1 cellular context compared by ENCODE assay signal in the genomic region with DNA sequence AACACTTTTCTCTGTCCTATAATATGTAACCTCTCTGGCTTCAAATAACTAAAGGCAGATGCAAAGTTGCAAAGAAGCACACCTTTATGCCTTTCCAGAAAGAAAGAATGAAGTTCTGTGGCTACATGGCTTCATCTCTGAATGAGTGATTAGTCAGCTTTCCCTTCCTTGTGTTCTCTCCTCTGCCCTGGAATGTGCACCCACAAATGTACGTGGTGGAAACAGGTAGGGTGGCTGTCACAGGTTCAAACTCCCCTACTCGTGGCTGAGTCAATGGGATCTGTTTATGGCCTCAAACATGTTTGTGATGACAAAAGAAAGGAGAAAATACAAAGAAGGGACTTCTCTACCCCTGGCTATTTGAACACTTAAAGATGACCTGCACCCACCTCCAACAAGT.
TF ChIP-seq lines count a peak whose summit lies in the region.

No MANE protein-coding gene starts in this region.

TF ChIP-seq in GM23338, 12 proteins besides CTCF, POLR2A, EP300 and RAD21 (continued from another document):
- TF ChIP-seq, protein P1, sequence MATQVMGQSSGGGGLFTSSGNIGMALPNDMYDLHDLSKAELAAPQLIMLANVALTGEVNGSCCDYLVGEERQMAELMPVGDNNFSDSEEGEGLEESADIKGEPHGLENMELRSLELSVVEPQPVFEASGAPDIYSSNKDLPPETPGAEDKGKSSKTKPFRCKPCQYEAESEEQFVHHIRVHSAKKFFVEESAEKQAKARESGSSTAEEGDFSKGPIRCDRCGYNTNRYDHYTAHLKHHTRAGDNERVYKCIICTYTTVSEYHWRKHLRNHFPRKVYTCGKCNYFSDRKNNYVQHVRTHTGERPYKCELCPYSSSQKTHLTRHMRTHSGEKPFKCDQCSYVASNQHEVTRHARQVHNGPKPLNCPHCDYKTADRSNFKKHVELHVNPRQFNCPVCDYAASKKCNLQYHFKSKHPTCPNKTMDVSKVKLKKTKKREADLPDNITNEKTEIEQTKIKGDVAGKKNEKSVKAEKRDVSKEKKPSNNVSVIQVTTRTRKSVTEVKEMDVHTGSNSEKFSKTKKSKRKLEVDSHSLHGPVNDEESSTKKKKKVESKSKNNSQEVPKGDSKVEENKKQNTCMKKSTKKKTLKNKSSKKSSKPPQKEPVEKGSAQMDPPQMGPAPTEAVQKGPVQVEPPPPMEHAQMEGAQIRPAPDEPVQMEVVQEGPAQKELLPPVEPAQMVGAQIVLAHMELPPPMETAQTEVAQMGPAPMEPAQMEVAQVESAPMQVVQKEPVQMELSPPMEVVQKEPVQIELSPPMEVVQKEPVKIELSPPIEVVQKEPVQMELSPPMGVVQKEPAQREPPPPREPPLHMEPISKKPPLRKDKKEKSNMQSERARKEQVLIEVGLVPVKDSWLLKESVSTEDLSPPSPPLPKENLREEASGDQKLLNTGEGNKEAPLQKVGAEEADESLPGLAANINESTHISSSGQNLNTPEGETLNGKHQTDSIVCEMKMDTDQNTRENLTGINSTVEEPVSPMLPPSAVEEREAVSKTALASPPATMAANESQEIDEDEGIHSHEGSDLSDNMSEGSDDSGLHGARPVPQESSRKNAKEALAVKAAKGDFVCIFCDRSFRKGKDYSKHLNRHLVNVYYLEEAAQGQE (IDR thresholded peaks at IDR 0.05; ENCODE audit: unreplicated experiment) = no peak
- TF ChIP-seq, protein P2, sequence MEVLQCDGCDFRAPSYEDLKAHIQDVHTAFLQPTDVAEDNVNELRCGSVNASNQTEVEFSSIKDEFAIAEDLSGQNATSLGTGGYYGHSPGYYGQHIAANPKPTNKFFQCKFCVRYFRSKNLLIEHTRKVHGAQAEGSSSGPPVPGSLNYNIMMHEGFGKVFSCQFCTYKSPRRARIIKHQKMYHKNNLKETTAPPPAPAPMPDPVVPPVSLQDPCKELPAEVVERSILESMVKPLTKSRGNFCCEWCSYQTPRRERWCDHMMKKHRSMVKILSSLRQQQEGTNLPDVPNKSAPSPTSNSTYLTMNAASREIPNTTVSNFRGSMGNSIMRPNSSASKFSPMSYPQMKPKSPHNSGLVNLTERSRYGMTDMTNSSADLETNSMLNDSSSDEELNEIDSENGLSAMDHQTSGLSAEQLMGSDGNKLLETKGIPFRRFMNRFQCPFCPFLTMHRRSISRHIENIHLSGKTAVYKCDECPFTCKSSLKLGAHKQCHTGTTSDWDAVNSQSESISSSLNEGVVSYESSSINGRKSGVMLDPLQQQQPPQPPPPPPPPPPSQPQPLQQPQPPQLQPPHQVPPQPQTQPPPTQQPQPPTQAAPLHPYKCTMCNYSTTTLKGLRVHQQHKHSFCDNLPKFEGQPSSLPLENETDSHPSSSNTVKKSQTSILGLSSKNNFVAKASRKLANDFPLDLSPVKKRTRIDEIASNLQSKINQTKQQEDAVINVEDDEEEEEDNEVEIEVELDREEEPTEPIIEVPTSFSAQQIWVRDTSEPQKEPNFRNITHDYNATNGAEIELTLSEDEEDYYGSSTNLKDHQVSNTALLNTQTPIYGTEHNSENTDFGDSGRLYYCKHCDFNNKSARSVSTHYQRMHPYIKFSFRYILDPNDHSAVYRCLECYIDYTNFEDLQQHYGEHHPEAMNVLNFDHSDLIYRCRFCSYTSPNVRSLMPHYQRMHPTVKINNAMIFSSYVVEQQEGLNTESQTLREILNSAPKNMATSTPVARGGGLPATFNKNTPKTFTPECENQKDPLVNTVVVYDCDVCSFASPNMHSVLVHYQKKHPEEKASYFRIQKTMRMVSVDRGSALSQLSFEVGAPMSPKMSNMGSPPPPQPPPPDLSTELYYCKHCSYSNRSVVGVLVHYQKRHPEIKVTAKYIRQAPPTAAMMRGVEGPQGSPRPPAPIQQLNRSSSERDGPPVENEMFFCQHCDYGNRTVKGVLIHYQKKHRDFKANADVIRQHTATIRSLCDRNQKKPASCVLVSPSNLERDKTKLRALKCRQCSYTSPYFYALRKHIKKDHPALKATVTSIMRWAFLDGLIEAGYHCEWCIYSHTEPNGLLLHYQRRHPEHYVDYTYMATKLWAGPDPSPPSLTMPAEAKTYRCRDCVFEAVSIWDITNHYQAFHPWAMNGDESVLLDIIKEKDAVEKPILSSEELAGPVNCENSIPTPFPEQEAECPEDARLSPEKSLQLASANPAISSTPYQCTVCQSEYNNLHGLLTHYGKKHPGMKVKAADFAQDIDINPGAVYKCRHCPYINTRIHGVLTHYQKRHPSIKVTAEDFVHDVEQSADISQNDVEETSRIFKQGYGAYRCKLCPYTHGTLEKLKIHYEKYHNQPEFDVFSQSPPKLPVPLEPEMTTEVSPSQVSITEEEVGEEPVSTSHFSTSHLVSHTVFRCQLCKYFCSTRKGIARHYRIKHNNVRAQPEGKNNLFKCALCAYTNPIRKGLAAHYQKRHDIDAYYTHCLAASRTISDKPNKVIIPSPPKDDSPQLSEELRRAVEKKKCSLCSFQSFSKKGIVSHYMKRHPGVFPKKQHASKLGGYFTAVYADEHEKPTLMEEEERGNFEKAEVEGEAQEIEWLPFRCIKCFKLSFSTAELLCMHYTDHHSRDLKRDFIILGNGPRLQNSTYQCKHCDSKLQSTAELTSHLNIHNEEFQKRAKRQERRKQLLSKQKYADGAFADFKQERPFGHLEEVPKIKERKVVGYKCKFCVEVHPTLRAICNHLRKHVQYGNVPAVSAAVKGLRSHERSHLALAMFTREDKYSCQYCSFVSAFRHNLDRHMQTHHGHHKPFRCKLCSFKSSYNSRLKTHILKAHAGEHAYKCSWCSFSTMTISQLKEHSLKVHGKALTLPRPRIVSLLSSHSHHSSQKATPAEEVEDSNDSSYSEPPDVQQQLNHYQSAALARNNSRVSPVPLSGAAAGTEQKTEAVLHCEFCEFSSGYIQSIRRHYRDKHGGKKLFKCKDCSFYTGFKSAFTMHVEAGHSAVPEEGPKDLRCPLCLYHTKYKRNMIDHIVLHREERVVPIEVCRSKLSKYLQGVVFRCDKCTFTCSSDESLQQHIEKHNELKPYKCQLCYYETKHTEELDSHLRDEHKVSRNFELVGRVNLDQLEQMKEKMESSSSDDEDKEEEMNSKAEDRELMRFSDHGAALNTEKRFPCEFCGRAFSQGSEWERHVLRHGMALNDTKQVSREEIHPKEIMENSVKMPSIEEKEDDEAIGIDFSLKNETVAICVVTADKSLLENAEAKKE (CRISPR knock-in tag; IDR thresholded peaks at IDR 0.05) = no peak
- TF ChIP-seq EZH2 (IDR thresholded peaks at IDR 0.05; ENCODE audit: low read depth, unreplicated experiment) = no peak
- no peak for TF ChIP-seq STAT1 (IDR thresholded peaks at IDR 0.05; ENCODE audit: unreplicated experiment)
- TF ChIP-seq, protein P3, sequence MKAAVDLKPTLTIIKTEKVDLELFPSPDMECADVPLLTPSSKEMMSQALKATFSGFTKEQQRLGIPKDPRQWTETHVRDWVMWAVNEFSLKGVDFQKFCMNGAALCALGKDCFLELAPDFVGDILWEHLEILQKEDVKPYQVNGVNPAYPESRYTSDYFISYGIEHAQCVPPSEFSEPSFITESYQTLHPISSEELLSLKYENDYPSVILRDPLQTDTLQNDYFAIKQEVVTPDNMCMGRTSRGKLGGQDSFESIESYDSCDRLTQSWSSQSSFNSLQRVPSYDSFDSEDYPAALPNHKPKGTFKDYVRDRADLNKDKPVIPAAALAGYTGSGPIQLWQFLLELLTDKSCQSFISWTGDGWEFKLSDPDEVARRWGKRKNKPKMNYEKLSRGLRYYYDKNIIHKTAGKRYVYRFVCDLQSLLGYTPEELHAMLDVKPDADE (IDR thresholded peaks at IDR 0.05) = no peak
